16 cellular contexts compared by ENCODE assay signal in the genomic region with DNA sequence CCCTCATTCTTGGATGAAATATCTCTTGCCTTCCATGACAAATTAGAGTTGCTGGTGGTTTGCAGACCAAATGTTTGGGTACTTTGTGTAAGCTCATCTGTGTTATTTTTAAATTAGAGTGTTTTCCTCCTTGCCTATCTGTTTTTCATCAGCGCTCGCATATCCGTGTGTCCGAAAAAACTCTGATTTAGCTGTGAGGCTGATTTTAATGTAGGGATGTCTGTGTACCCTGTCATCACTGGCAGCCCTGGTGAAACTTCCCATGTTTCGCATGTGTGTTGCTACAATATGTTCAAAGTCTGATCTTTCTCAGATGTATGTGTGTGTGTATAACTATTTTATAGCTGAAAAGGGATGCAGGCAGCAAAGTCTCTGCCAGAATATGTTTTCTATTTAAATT.
DNase-seq lines count a peak whose midpoint lies in the region; TF ChIP-seq lines count a peak whose summit lies in the region.
"Had no signal": no experiment of that assay in that cellular context is flagged by ENCODE, and none has a peak within 500 bp of the region (broad histone marks: within the 10 kb centered on the region; RNA-seq: fewer than 3 reads in every experiment).

No MANE protein-coding gene starts in this region.

- peaks cover 54% of the 10 kb centered on the region for H3K4me1 Mint-ChIP-seq in brain
- peaks cover 2% of the 10 kb centered on the region for H3K4me1 Mint-ChIP-seq in activated CD4-positive, alpha-beta memory T cell treated with anti-CD3 and anti-CD28 coated beads, Interleukin-2, amount 10 ng/mL, durations not matched to agents 7 days and 5 days

- H3K9ac ChIP-seq in stomach smooth muscle (ENCODE audit: low read length in 2 of 2): no peak overlapping the region

- POLR2A ChIA-PET in activated CD4-positive, alpha-beta memory T cell treated with anti-CD3 and anti-CD28 coated beads, Interleukin-2, amount 10 ng/mL, durations not matched to agents 7 days and 5 days (lab: Charles Lee): no interaction called here

- peaks cover 33% of the 10 kb centered on the region for H3K36me3 Mint-ChIP-seq in brain
- H3K36me3 Mint-ChIP-seq in activated CD4-positive, alpha-beta memory T cell treated with anti-CD3 and anti-CD28 coated beads, Interleukin-2, amount 10 ng/mL, durations not matched to agents 7 days and 5 days (ENCODE audit: low read depth): no peaks in the 10 kb centered on the region
- H3K36me3 Mint-ChIP-seq: CD8-positive, alpha-beta T cell had no signal

- peak overlapping the region in 3 of 5 experiments; percentile 13 to 33 (median 20) for H3K4me3 Mint-ChIP-seq in brain
- no peak overlapping the region for H3K4me3 Mint-ChIP-seq in activated CD4-positive, alpha-beta memory T cell treated with anti-CD3 and anti-CD28 coated beads, Interleukin-2, amount 10 ng/mL, durations not matched to agents 7 days and 5 days
- H3K4me3 Mint-ChIP-seq: CD8-positive, alpha-beta T cell had no signal

- no peaks in the 10 kb centered on the region for H3K27me3 Mint-ChIP-seq in brain
- H3K27me3 Mint-ChIP-seq in activated CD4-positive, alpha-beta memory T cell treated with anti-CD3 and anti-CD28 coated beads, Interleukin-2, amount 10 ng/mL, durations not matched to agents 7 days and 5 days: no peaks in the 10 kb centered on the region

- no peaks in the 10 kb centered on the region for H3K9me3 ChIP-seq in stomach smooth muscle (ENCODE audit: control insufficient read depth in 2 of 2, low read length in 2 of 2)
- H3K9me3 ChIP-seq: BE2C had no signal

- no peaks in the 10 kb centered on the region for H3K36me3 ChIP-seq in stomach smooth muscle (ENCODE audit: control insufficient read depth in 2 of 2, insufficient read depth in 2 of 2, low read length in 2 of 2)
- H3K36me3 ChIP-seq: BE2C had no signal

- DNase-seq in AG10803 (ENCODE audit: low read depth): peak; percentile 4
- peak; percentile 4 for DNase-seq in fibroblast of gingiva (ENCODE audit: low read depth)
- DNase-seq in activated CD4-positive, alpha-beta memory T cell treated with anti-CD3 and anti-CD28 coated beads, Interleukin-2, amount 10 ng/mL, durations not matched to agents 7 days and 5 days: no peak
- DNase-seq in NCI-H446 treated with DMSO at 0.1 percent for 48 hours (lab: John Stamatoyannopoulos, UW): no peak
- DNase-seq in NCI-H187 treated with DMSO at 0.1 percent for 48 hours (lab: John Stamatoyannopoulos, UW): no peak
- DNase-seq in HCEC 1CT: no peak
- DNase-seq: 8988T; BE2C; CD8-positive, alpha-beta T cell; COR-L47; DMS153; DND-41; GDM1 had no signal

- H3K27ac Mint-ChIP-seq in brain: peak overlapping the region in 4 of 5 experiments; percentile 25 to 65 (median 34)
- no peak overlapping the region for H3K27ac Mint-ChIP-seq in activated CD4-positive, alpha-beta memory T cell treated with anti-CD3 and anti-CD28 coated beads, Interleukin-2, amount 10 ng/mL, durations not matched to agents 7 days and 5 days
- H3K27ac Mint-ChIP-seq: CD8-positive, alpha-beta T cell had no signal

- H3K4me3 ChIP-seq in AG10803 (ENCODE audit: low read length) (no peak overlapping the region), stomach smooth muscle (ENCODE audit: low read length in 2 of 2) (peak overlapping the region; percentile 32 to 63)

- no peak overlapping the region for H3K27ac ChIP-seq in stomach smooth muscle (ENCODE audit: low read length)
- H3K27ac ChIP-seq: C4-2B had no signal

- no peaks in the 10 kb centered on the region for H3K27me3 ChIP-seq in stomach smooth muscle (ENCODE audit: control insufficient read depth in 1 of 2, insufficient read depth in 2 of 2, low read length in 2 of 2)
- H3K27me3 ChIP-seq: BE2C had no signal

- CTCF ChIA-PET in activated CD4-positive, alpha-beta memory T cell treated with anti-CD3 and anti-CD28 coated beads, Interleukin-2, amount 10 ng/mL, durations not matched to agents 7 days and 5 days (lab: Charles Lee): no interaction called here

- no peak for TF ChIP-seq CTCF in AG10803 (conservative IDR thresholded peaks at IDR 0.05; ENCODE audit: low read length)
- no peak for TF ChIP-seq CTCF in brain (conservative IDR thresholded peaks at IDR 0.05)

- H3K4me1 ChIP-seq in stomach smooth muscle (ENCODE audit: control insufficient read depth, insufficient read depth, low read length): no peaks in the 10 kb centered on the region

- H3K9me3 Mint-ChIP-seq in brain: no peaks in the 10 kb centered on the region
- H3K9me3 Mint-ChIP-seq in activated CD4-positive, alpha-beta memory T cell treated with anti-CD3 and anti-CD28 coated beads, Interleukin-2, amount 10 ng/mL, durations not matched to agents 7 days and 5 days: no peaks in the 10 kb centered on the region
- H3K9me3 Mint-ChIP-seq: CD8-positive, alpha-beta T cell had no signal

Comparison
In these comparisons a context has a peak if more than half of its experiments do, and no peak if none do; other contexts are left out.
1. DNase-seq: peak in AG10803 (single experiment) and fibroblast of gingiva (single experiment); none in activated CD4-positive, alpha-beta memory T cell treated with anti-CD3 and anti-CD28 coated beads, Interleukin-2, amount 10 ng/mL, durations not matched to agents 7 days and 5 days (single experiment), NCI-H446 treated with DMSO at 0.1 percent for 48 hours (single experiment), NCI-H187 treated with DMSO at 0.1 percent for 48 hours (single experiment) and HCEC 1CT (single experiment).